Comparison of ENCODE assay signal across 27 cellular contexts in genomic region chr1:236099622-236100021, GRCh38. TPM values are rescaled to one million over a fixed set of nuclear protein-coding genes. Genes with fewer than 3 reads are reported as not detected.
DNase-seq lines count a peak whose midpoint lies in the region; ATAC-seq and TF ChIP-seq lines count a peak whose summit lies in the region.
"Had no signal": no experiment of that assay in that cellular context is flagged by ENCODE, and none has a peak within 500 bp of the region (broad histone marks: within the 10 kb centered on the region; RNA-seq: fewer than 3 reads in every experiment).

No MANE protein-coding gene starts in this region.

- no peak for TF ChIP-seq POLR2A in heart left ventricle (IDR thresholded peaks at IDR 0.05)
- no peak for TF ChIP-seq POLR2A in spleen (IDR thresholded peaks at IDR 0.05)

- H3K4me1 ChIP-seq in heart left ventricle (peaks cover 0 to 8% (median 0%) of the 10 kb centered on the region in 12 donors), spleen (peaks cover 0 to 8% (median 2%) of the 10 kb centered on the region in 6 donors)
- H3K4me1 ChIP-seq: tibial artery had no signal

- no peak for TF ChIP-seq CTCF in heart left ventricle (IDR thresholded peaks at IDR 0.05)
- no peak for TF ChIP-seq CTCF in fibroblast of mammary gland (conservative IDR thresholded peaks at IDR 0.05; ENCODE audit: control insufficient read depth, insufficient read depth, low read depth, low read length)
- no peak for TF ChIP-seq CTCF in spleen (IDR thresholded peaks at IDR 0.05 in 8 of 11, conservative IDR thresholded peaks at IDR 0.05 in 3 of 11)
- TF ChIP-seq CTCF in activated CD8-positive, alpha-beta T cell treated with anti-CD3 and anti-CD28 coated beads for 36 hours (IDR thresholded peaks at IDR 0.05) = no peak

- no peak for DNase-seq in heart left ventricle
- no peak for DNase-seq in Right ventricle myocardium superior
- peak; percentile 83 for DNase-seq in RPMI7951 (ENCODE audit: low read depth)
- peak; percentile 21 for DNase-seq in fibroblast of mammary gland (ENCODE audit: low read depth)
- DNase-seq in spleen = peak; percentile 65
- no peak for DNase-seq in activated CD8-positive, alpha-beta memory T cell treated with anti-CD3 and anti-CD28 coated beads, Interleukin-2, amount 50 U/mL, for 48 hours
- no peak for DNase-seq in activated CD8-positive, alpha-beta T cell treated with anti-CD3 and anti-CD28 coated beads for 36 hours
- DNase-seq: 8988T; activated CD4-positive, alpha-beta T cell treated with anti-CD3 and anti-CD28 coated beads for 48 hours; activated gamma-delta T cell treated with Interleukin-2 at 50 U/mL for 16 hours; activated naive CD8-positive, alpha-beta T cell treated with anti-CD3 and anti-CD28 coated beads, Interleukin-2, amount 50 U/mL, for 24 hours; activated T-cell treated with anti-CD3 and anti-CD28 coated beads, Interleukin-2, amount 50 U/mL, for 4 hours; AML-193; dermis blood vessel endothelial cell; DMS79 treated with DMSO at 0.1 percent for 48 hours; NCI-H1092; NCI-H1930; NCI-H524 treated with DMSO at 0.1 percent for 48 hours; stimulated activated CD4-positive, alpha-beta T cell treated with anti-CD3 and anti-CD28 coated beads, Interleukin-2, amount 100 ng/mL, for 24 hours; tibial artery had no signal

- H3K4me3 Mint-ChIP-seq in activated CD8-positive, alpha-beta T cell treated with anti-CD3 and anti-CD28 coated beads for 36 hours = no peak overlapping the region
- H3K4me3 Mint-ChIP-seq: activated naive CD8-positive, alpha-beta T cell treated with anti-CD3 and anti-CD28 coated beads, Interleukin-2, amount 50 U/mL, for 24 hours; activated T-cell treated with anti-CD3 and anti-CD28 coated beads, Interleukin-2, amount 50 U/mL, for 4 hours; central memory CD8-positive, alpha-beta T cell; IgD-negative memory B cell; nephron; T-helper 2 cell treated with Interferon-gamma antibody and Interleukin-4, amounts not matched to agents 5 μg/mL and 100 μg/mL, for 36 hours had no signal

- H3K36me3 ChIP-seq in heart left ventricle (no peaks in the 10 kb centered on the region), spleen (no peaks in the 10 kb centered on the region)
- H3K36me3 ChIP-seq: tibial artery had no signal

- H3K9me3 ChIP-seq in heart left ventricle = peaks cover 0 to 13% (median 6%) of the 10 kb centered on the region in 12 donors
- peaks cover 0 to 16% (median 0%) of the 10 kb centered on the region in 8 donors for H3K9me3 ChIP-seq in spleen

- H3K27me3 ChIP-seq in heart left ventricle (no peaks in the 10 kb centered on the region), spleen (replicated peaks in 1 of 7) (peaks cover 0 to 35% (median 0%) of the 10 kb centered on the region in 7 donors)

- 26 to 53% (median 46%) methylated on average over 7 of the region's 7 CpGs for WGBS in heart left ventricle, 4 donors
- 49 to 80% (median 64%) methylated on average over 5 to 7 of the region's 7 CpGs for WGBS in spleen, 5 donors

- peaks cover 5% of the 10 kb centered on the region for H3K36me3 Mint-ChIP-seq in activated CD8-positive, alpha-beta T cell treated with anti-CD3 and anti-CD28 coated beads for 36 hours (ENCODE audit: low read depth)
- H3K36me3 Mint-ChIP-seq: IgD-negative memory B cell had no signal

- H3K27ac Mint-ChIP-seq in activated CD8-positive, alpha-beta T cell treated with anti-CD3 and anti-CD28 coated beads for 36 hours = no peak overlapping the region
- H3K27ac Mint-ChIP-seq: activated naive CD8-positive, alpha-beta T cell treated with anti-CD3 and anti-CD28 coated beads, Interleukin-2, amount 50 U/mL, for 24 hours; IgD-negative memory B cell; nephron; T-helper 2 cell treated with Interferon-gamma antibody and Interleukin-4, amounts not matched to agents 5 μg/mL and 100 μg/mL, for 36 hours had no signal

- H3K4me1 Mint-ChIP-seq in activated CD8-positive, alpha-beta T cell treated with anti-CD3 and anti-CD28 coated beads for 36 hours (ENCODE audit: low read depth) = peaks cover 4% of the 10 kb centered on the region
- H3K4me1 Mint-ChIP-seq: central memory CD8-positive, alpha-beta T cell had no signal

- POLR2A ChIA-PET in activated CD8-positive, alpha-beta T cell treated with anti-CD3 and anti-CD28 coated beads for 36 hours (lab: Charles Lee) = interaction anchor here (1.0 to 1.4 kb wide), 2 partner anchors 35 to 383 kb away, joined by 3 read pairs; no protein-coding TSS in a partner anchor

- CTCF ChIA-PET in activated CD8-positive, alpha-beta T cell treated with anti-CD3 and anti-CD28 coated beads for 36 hours (lab: Charles Lee) = interaction anchor here (1.2 to 1.4 kb wide), 2 partner anchors 41 to 391 kb away, joined by 3 read pairs; no protein-coding TSS in a partner anchor

- ATAC-seq in heart left ventricle (peak; percentile 11 to 50 (median 31)), Right ventricle myocardium superior (ENCODE audit: poor library complexity) (no peak), GM19452 (IDR thresholded peaks at IDR 0.05; ENCODE audit: unreplicated experiment) (no peak)
- ATAC-seq in activated CD8-positive, alpha-beta T cell treated with anti-CD3 and anti-CD28 coated beads for 36 hours = no peak
- ATAC-seq: activated naive CD8-positive, alpha-beta T cell treated with anti-CD3 and anti-CD28 coated beads, Interleukin-2, amount 50 U/mL, for 24 hours; activated T-cell treated with anti-CD3 and anti-CD28 coated beads, Interleukin-2, amount 50 U/mL, for 4 hours had no signal

- no peak overlapping the region for H3K27ac ChIP-seq in heart left ventricle
- H3K27ac ChIP-seq in spleen = no peak overlapping the region
- H3K27ac ChIP-seq: tibial artery, VCaP had no signal

- peaks cover 13% of the 10 kb centered on the region for H3K9me3 Mint-ChIP-seq in activated CD8-positive, alpha-beta T cell treated with anti-CD3 and anti-CD28 coated beads for 36 hours
- H3K9me3 Mint-ChIP-seq: central memory CD8-positive, alpha-beta T cell had no signal

- H3K27me3 Mint-ChIP-seq in activated CD8-positive, alpha-beta T cell treated with anti-CD3 and anti-CD28 coated beads for 36 hours = peaks cover 9% of the 10 kb centered on the region

- H3K4me3 ChIP-seq in heart left ventricle = no peak overlapping the region
- H3K4me3 ChIP-seq in fibroblast of mammary gland (ENCODE audit: control insufficient read depth, low read depth, low read length) = no peak overlapping the region
- no peak overlapping the region for H3K4me3 ChIP-seq in spleen
- H3K4me3 ChIP-seq: skin epidermis, tibial artery had no signal

- intact Hi-C loops in heart left ventricle (cut with DNase I) (loop anchor here in 8 of 10 donors (5.0 to 10.0 kb wide), 7 partner anchors 185 to 1465 kb away; partner anchors contain the start of gene ERO1B (in 2 of the 8)), Right ventricle myocardium superior (cut with DNase I) (loop anchor here (10.0 kb wide), 1 partner anchor 435 kb away; no protein-coding TSS in a partner anchor), spleen (cut with DNase I; ENCODE audit: low total_unique reads) (loop anchor here (5.0 kb wide), 1 partner anchor 1288 kb away; no protein-coding TSS in a partner anchor)
- intact Hi-C loops in activated CD8-positive, alpha-beta T cell treated with anti-CD3 and anti-CD28 coated beads for 36 hours (cut with micrococcal nuclease) = loop anchor here (10.0 kb wide), 1 partner anchor 425 kb away; the partner anchor contains the start of gene LGALS8

RNA-seq across cellular contexts. Expression of gene NID1, which starts 34.7 kb away (rescaled TPM):
- total RNA-seq in heart left ventricle (100 to 1,000 TPM in 2 of 9 donors, 10 to 100 TPM in 7; 33.3 to 157 (median 61.7) TPM), Right ventricle myocardium superior (51.2 TPM), spleen (100 to 1,000 TPM in 5 of 7 donors, 10 to 100 TPM in 2; 48.1 to 178 (median 101) TPM)
- polyA plus RNA-seq in heart left ventricle (10 to 100 TPM; 19.4 to 89.6 TPM), spleen (10 to 100 TPM in 2 of 3 donors, 1 to 10 TPM in 1; 6.8 to 13.3 (median 12.9) TPM)
- 50.9 and 60.2 TPM in 2 replicates for total RNA-seq in RPMI7951 (2014; rRNA removed; shearing (Covaris generic))
- total RNA-seq in activated CD8-positive, alpha-beta T cell treated with anti-CD3 and anti-CD28 coated beads for 36 hours = under 1 TPM; 0.04 to 0.07 TPM
- polyA plus RNA-seq: IgD-negative memory B cell had no signal

RNA-seq across cellular contexts. Expression of gene GPR137B, which starts 42.7 kb away (rescaled TPM):
- 10 to 100 TPM; 27.7 to 49.8 (median 48.4) TPM for total RNA-seq in heart left ventricle
- polyA plus RNA-seq in heart left ventricle = 10 to 100 TPM; 14.9 to 37.4 TPM
- 27.5 TPM for total RNA-seq in Right ventricle myocardium superior
- 6.6 and 8.2 TPM in 2 replicates for total RNA-seq in RPMI7951 (2014; rRNA removed; shearing (Covaris generic))
- 10 to 100 TPM; 27.9 to 54.8 (median 41.0) TPM for total RNA-seq in spleen
- 1 to 10 TPM; 5.2 to 9.3 (median 7.2) TPM for polyA plus RNA-seq in spleen
- total RNA-seq in activated CD8-positive, alpha-beta T cell treated with anti-CD3 and anti-CD28 coated beads for 36 hours = 1 to 10 TPM; 7.2 to 8.1 TPM

Comparison
In these comparisons a context has a peak if more than half of its experiments do, and no peak if none do; other contexts are left out.
1. ATAC-seq: peak in heart left ventricle (4 of 4); none in Right ventricle myocardium superior (single experiment), activated CD8-positive, alpha-beta T cell treated with anti-CD3 and anti-CD28 coated beads for 36 hours (single experiment) and GM19452 (single experiment).
2. DNase-seq: peak in RPMI7951 (single experiment), fibroblast of mammary gland (single experiment) and spleen (single experiment); none in heart left ventricle (0 of 5), Right ventricle myocardium superior (single experiment), activated CD8-positive, alpha-beta memory T cell treated with anti-CD3 and anti-CD28 coated beads, Interleukin-2, amount 50 U/mL, for 48 hours (single experiment) and activated CD8-positive, alpha-beta T cell treated with anti-CD3 and anti-CD28 coated beads for 36 hours (single experiment).
3. RNA of gene NID1, which starts 34.7 kb away (total RNA-seq): 48.1 to 178 TPM in spleen, 33.3 to 157 TPM in heart left ventricle, 50.9 to 60.2 TPM in RPMI7951 and 51.2 TPM in Right ventricle myocardium superior (single experiment); 0.04 to 0.07 TPM in activated CD8-positive, alpha-beta T cell treated with anti-CD3 and anti-CD28 coated beads for 36 hours; every median in the first group is over 10 times any median in the second.